In genomic region chr18:27983780-27984179, GRCh38 we compare ENCODE assay signal across 15 cellular contexts.
"Had no signal": no experiment of that assay in that cellular context is flagged by ENCODE, and none has a peak within 500 bp of the region (broad histone marks: within the 10 kb centered on the region; RNA-seq: fewer than 3 reads in every experiment).

No MANE protein-coding gene starts in this region.

- DNase-seq: activated CD4-positive, alpha-beta T cell treated with anti-CD3 and anti-CD28 coated beads, Interleukin-2, amount 10 ng/mL, durations not matched to agents 7 days and 5 days; activated CD8-positive, alpha-beta T cell treated with anti-CD3 and anti-CD28 coated beads, Interleukin-2, amount 10 ng/mL, durations not matched to agents 7 days and 5 days; activated gamma-delta T cell; aorta; caudate nucleus; dermis blood vessel endothelial cell; effector CD8-positive, alpha-beta T cell; erythroblast; foreskin fibroblast; left colon; right lobe of liver; stimulated activated CD4-positive, alpha-beta T cell treated with anti-CD3 and anti-CD28 coated beads, Interleukin-1b, Interleukin-23, amount 100 ng/mL, for 48 hours; stimulated activated naive CD8-positive, alpha-beta T cell treated with anti-CD3 and anti-CD28 coated beads, Interleukin-15, amount 100 ng/mL, for 72 hours; tibial artery had no signal

- H3K4me3 ChIP-seq: right lobe of liver, skin epidermis, tibial artery had no signal

- H3K27ac ChIP-seq: right lobe of liver, skin epidermis, tibial artery had no signal
